9 cellular contexts compared by ENCODE assay signal in genomic region chr12:57008113-57008687, GRCh38. TPM values are rescaled to one million over a fixed set of nuclear protein-coding genes. Genes with fewer than 3 reads are reported as not detected.
DNase-seq lines count a peak whose midpoint lies in the region; ATAC-seq and TF ChIP-seq lines count a peak whose summit lies in the region.
"Had no signal": no experiment of that assay in that cellular context is flagged by ENCODE, and none has a peak within 500 bp of the region (broad histone marks: within the 10 kb centered on the region; RNA-seq: fewer than 3 reads in every experiment).

No MANE protein-coding gene starts in this region.

- H4K8ac ChIP-seq in neuronal stem cell (ENCODE audit: low read depth, low read length), result no peak overlapping the region

- no peak overlapping the region for H2AK5ac ChIP-seq in neuronal stem cell (ENCODE audit: low read depth, low read length)

- H3K14ac ChIP-seq in neuronal stem cell (ENCODE audit: low read length), result no peak overlapping the region

- H3K27ac ChIP-seq in heart right ventricle, result no peak overlapping the region
- H3K27ac ChIP-seq in neuronal stem cell (replicated peaks; ENCODE audit: low read length), result no peak overlapping the region

- H2BK12ac ChIP-seq in neuronal stem cell (ENCODE audit: low read length), result no peak overlapping the region

- peaks cover 13% of the 10 kb centered on the region for H3K79me1 ChIP-seq in neuronal stem cell (ENCODE audit: low read depth, low read length)

- ATAC-seq in heart right ventricle, result peak in 2 of 8 donors; percentile 18 to 28
- ATAC-seq in left ventricle myocardium superior, result no peak
- peak; percentile 36 for ATAC-seq in esophagus mucosa
- ATAC-seq in HG02852 (IDR thresholded peaks at IDR 0.05; ENCODE audit: unreplicated experiment), result no peak

- WGBS in heart right ventricle, 2 donors, result 29 to 50% methylated on average over 1 of the region's 1 CpG
- WGBS in neuronal stem cell (ENCODE audit: extremely low coverage in 2 of 2, insufficient read length in 2 of 2, insufficient replicate concordance in 1 of 2), 2 donors, result no CpG with 5 or more reads among the region's 1 CpG

- TF ChIP-seq CTCF in heart right ventricle (IDR thresholded peaks at IDR 0.05), result peak in 8 of 9 donors; percentile 20 to 67 (median 52)

- no peak overlapping the region for H3K9ac ChIP-seq in neuronal stem cell (ENCODE audit: low read depth, low read length, poor library complexity)

- H3K4me3 ChIP-seq in heart right ventricle (no peak overlapping the region), neuronal stem cell (ENCODE audit: low read length in 2 of 2) (no peak overlapping the region)

- peaks cover 0 to 25% (median 18%) of the 10 kb centered on the region in 9 donors for H3K4me1 ChIP-seq in heart right ventricle
- H3K4me1 ChIP-seq in neuronal stem cell (ENCODE audit: control insufficient read depth in 2 of 2, insufficient read depth in 1 of 2, low read depth in 1 of 2, low read length in 2 of 2), result peaks cover 0 to 13% of the 10 kb centered on the region in 2 donors

- no peak overlapping the region for H2BK5ac ChIP-seq in neuronal stem cell (ENCODE audit: low read length)

- intact Hi-C loops in heart right ventricle (cut with DNase I), result loop anchor here in 8 of 10 donors (1.0 to 10.0 kb wide), 5 partner anchors 54 to 251 kb away; partner anchors contain the start of gene STAT6 (in 4 of the 8)
- intact Hi-C loops in left ventricle myocardium superior (cut with micrococcal nuclease), result loop anchor here (5.0 kb wide), 1 partner anchor 251 kb away; no protein-coding TSS in a partner anchor

- peak overlapping the region; percentile 62 for H2AFZ ChIP-seq in neuronal stem cell (ENCODE audit: low read length)

- no peak overlapping the region for H2BK15ac ChIP-seq in neuronal stem cell (ENCODE audit: low read length)

- H3K36me3 ChIP-seq in heart right ventricle (peaks cover 0 to 16% (median 13%) of the 10 kb centered on the region in 9 donors), neuronal stem cell (replicated peaks in 1 of 2; ENCODE audit: control insufficient read depth in 2 of 2, insufficient read depth in 2 of 2, low read length in 2 of 2) (peaks cover 13 to 21% of the 10 kb centered on the region in 2 donors)

- DNase-seq in heart right ventricle, result no peak
- DNase-seq in left ventricle myocardium superior, result no peak
- DNase-seq in NCI-H1105 (lab: John Stamatoyannopoulos, UW), result peak; percentile 21
- DNase-seq in SKM-1 treated with dmso at 0.1 percent for 144 hours (lab: John Stamatoyannopoulos, UW; ENCODE audit: unreplicated experiment), result peak; percentile 40
- DNase-seq in neuronal stem cell (ENCODE audit: low spot score), result peak; percentile 23
- DNase-seq in UCSD-AML1 (lab: John Stamatoyannopoulos, UW; ENCODE audit: unreplicated experiment), result no peak

- no peak overlapping the region for H4K91ac ChIP-seq in neuronal stem cell (ENCODE audit: low read depth, low read length, poor library complexity)

- no peak overlapping the region for H3K4me2 ChIP-seq in neuronal stem cell (ENCODE audit: insufficient read depth, low read length, poor library complexity, severe bottlenecking)

- no peak overlapping the region for H3K4ac ChIP-seq in neuronal stem cell (ENCODE audit: low read length)

- no peak overlapping the region for H3K18ac ChIP-seq in neuronal stem cell (ENCODE audit: low read length)

- H2BK120ac ChIP-seq in neuronal stem cell (ENCODE audit: low read depth, low read length), result no peak overlapping the region

- no peak overlapping the region for H3K23ac ChIP-seq in neuronal stem cell (ENCODE audit: low read depth, low read length, poor library complexity)

- H3K9me3 ChIP-seq in heart right ventricle (no peaks in the 10 kb centered on the region), neuronal stem cell (replicated peaks in 1 of 2; ENCODE audit: control insufficient read depth in 2 of 2, insufficient read depth in 1 of 2, low read depth in 1 of 2, low read length in 2 of 2) (no peaks in the 10 kb centered on the region)

- H3K27me3 ChIP-seq in heart right ventricle, result peaks cover 0 to 10% (median 2%) of the 10 kb centered on the region in 7 donors
- H3K27me3 ChIP-seq in neuronal stem cell (ENCODE audit: control insufficient read depth in 3 of 3, insufficient read depth in 3 of 3, low read depth in 1 of 3, low read length in 3 of 3), result peaks cover 0 to 24% (median 0%) of the 10 kb centered on the region in 3 experiments

RNA-seq across cellular contexts. Expression of gene ZBTB39, which starts 1.9 kb away (rescaled TPM):
- total RNA-seq in heart right ventricle, result 1 to 10 TPM; 2.7 to 4.3 (median 3.6) TPM
- 1 to 10 TPM; 1.2 to 1.3 TPM for polyA plus RNA-seq in heart right ventricle
- 3.4 TPM for total RNA-seq in left ventricle myocardium superior
- total RNA-seq in esophagus mucosa, result 2.6 TPM
- 14.6 TPM for polyA plus RNA-seq in neuronal stem cell (2013, experiment 1 of 2)
- 15.1 TPM for polyA plus RNA-seq in neuronal stem cell (2013, experiment 2 of 2)

RNA-seq across cellular contexts. Expression of gene TAC3, which starts 8.1 kb away (rescaled TPM):
- total RNA-seq in heart right ventricle (not detected), left ventricle myocardium superior (not detected), esophagus mucosa (not detected)
- not detected for polyA plus RNA-seq in heart right ventricle
- 16.3 TPM for polyA plus RNA-seq in neuronal stem cell (2013, experiment 1 of 2)
- 16.4 TPM for polyA plus RNA-seq in neuronal stem cell (2013, experiment 2 of 2)

RNA-seq across cellular contexts. Expression of gene MYO1A, which starts 41.7 kb away (rescaled TPM):
- total RNA-seq in heart right ventricle (under 1 TPM in 1 of 10 donors, not detected in 9; 0.08 TPM), left ventricle myocardium superior (not detected), esophagus mucosa (0.52 TPM)
- under 1 TPM in 1 of 2 donors, not detected in 1; 0.01 TPM for polyA plus RNA-seq in heart right ventricle
- polyA plus RNA-seq in neuronal stem cell (2013, experiment 1 of 2), result 0.04 TPM
- 0.01 TPM for polyA plus RNA-seq in neuronal stem cell (2013, experiment 2 of 2)
- total RNA-seq: frontal cortex had no signal

RNA-seq across cellular contexts. Expression of gene RDH16, which starts 50.8 kb away (rescaled TPM):
- total RNA-seq in heart right ventricle, result under 1 TPM in 8 of 10 donors, not detected in 2; 0.12 to 0.32 (median 0.23) TPM
- polyA plus RNA-seq in heart right ventricle, result under 1 TPM; 0.12 to 0.59 TPM
- total RNA-seq in left ventricle myocardium superior, result 0.12 TPM
- 2.4 TPM for total RNA-seq in esophagus mucosa
- polyA plus RNA-seq in neuronal stem cell (2013, experiment 1 of 2), result 0.78 TPM
- 0.76 TPM for polyA plus RNA-seq in neuronal stem cell (2013, experiment 2 of 2)

Comparison
In these comparisons a context has a peak if more than half of its experiments do, and no peak if none do; other contexts are left out.
1. DNase-seq: peak in NCI-H1105 (single experiment), SKM-1 treated with dmso at 0.1 percent for 144 hours (single experiment) and neuronal stem cell (single experiment); none in heart right ventricle (0 of 2), left ventricle myocardium superior (single experiment) and UCSD-AML1 (single experiment).